Comparison of ENCODE assay signal across 1 cellular context in the genomic region with DNA sequence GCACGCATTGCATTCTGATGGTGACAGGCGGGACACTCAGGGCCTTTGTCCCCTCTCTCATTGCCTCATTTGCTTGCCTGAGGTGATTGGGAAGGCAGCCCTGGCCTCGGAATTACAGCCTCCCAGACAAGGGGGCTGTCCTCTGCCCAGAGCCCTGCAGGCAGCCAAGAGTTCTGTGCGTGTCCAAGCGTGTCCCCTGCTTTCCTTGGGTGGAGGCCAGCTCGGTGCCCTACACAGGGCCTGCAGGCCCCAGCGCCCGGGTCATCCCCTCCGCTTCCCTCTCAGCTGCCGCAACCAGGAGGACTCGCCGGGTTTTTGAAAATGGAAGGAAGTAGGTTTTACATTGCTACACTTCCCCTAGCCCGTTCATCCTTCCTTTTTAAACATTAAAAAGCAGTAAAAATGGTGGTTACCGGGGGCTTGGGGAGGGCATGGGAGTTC.
TF ChIP-seq lines count a peak whose summit lies in the region.

No MANE protein-coding gene starts in this region.

TF ChIP-seq in HepG2, 621 proteins besides CTCF, POLR2A, EP300 and RAD21:
- TF ChIP-seq NCOR1 (IDR thresholded peaks at IDR 0.05; ENCODE audit: borderline replicate concordance, low read length) (no peak), TEAD2 (CRISPR knock-in tag; IDR thresholded peaks at IDR 0.05) (no peak), PHF5A (CRISPR knock-in tag; IDR thresholded peaks at IDR 0.05; ENCODE audit: low read depth, unreplicated experiment) (no peak), RARG (CRISPR knock-in tag; IDR thresholded peaks at IDR 0.05; ENCODE audit: low read depth) (no peak), MAF1 (CRISPR knock-in tag; IDR thresholded peaks at IDR 0.05; ENCODE audit: borderline replicate concordance) (no peak), RORA (CRISPR knock-in tag; IDR thresholded peaks at IDR 0.05) (no peak), REPIN1 (CRISPR knock-in tag; IDR thresholded peaks at IDR 0.05; ENCODE audit: borderline replicate concordance, low read depth) (no peak), SNAPC2 (CRISPR knock-in tag; IDR thresholded peaks at IDR 0.05) (no peak), ZNF816 (CRISPR knock-in tag; IDR thresholded peaks at IDR 0.05; ENCODE audit: borderline replicate concordance) (no peak), ZNF143 (CRISPR knock-in tag; IDR thresholded peaks at IDR 0.05) (no peak)
- TF ChIP-seq, protein P1, sequence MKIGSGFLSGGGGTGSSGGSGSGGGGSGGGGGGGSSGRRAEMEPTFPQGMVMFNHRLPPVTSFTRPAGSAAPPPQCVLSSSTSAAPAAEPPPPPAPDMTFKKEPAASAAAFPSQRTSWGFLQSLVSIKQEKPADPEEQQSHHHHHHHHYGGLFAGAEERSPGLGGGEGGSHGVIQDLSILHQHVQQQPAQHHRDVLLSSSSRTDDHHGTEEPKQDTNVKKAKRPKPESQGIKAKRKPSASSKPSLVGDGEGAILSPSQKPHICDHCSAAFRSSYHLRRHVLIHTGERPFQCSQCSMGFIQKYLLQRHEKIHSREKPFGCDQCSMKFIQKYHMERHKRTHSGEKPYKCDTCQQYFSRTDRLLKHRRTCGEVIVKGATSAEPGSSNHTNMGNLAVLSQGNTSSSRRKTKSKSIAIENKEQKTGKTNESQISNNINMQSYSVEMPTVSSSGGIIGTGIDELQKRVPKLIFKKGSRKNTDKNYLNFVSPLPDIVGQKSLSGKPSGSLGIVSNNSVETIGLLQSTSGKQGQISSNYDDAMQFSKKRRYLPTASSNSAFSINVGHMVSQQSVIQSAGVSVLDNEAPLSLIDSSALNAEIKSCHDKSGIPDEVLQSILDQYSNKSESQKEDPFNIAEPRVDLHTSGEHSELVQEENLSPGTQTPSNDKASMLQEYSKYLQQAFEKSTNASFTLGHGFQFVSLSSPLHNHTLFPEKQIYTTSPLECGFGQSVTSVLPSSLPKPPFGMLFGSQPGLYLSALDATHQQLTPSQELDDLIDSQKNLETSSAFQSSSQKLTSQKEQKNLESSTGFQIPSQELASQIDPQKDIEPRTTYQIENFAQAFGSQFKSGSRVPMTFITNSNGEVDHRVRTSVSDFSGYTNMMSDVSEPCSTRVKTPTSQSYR (CRISPR knock-in tag; IDR thresholded peaks at IDR 0.05; ENCODE audit: borderline replicate concordance): no peak
- TF ChIP-seq, protein P2, sequence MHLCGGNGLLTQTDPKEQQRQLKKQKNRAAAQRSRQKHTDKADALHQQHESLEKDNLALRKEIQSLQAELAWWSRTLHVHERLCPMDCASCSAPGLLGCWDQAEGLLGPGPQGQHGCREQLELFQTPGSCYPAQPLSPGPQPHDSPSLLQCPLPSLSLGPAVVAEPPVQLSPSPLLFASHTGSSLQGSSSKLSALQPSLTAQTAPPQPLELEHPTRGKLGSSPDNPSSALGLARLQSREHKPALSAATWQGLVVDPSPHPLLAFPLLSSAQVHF (CRISPR knock-in tag; IDR thresholded peaks at IDR 0.05): no peak
- TF ChIP-seq, protein P3, sequence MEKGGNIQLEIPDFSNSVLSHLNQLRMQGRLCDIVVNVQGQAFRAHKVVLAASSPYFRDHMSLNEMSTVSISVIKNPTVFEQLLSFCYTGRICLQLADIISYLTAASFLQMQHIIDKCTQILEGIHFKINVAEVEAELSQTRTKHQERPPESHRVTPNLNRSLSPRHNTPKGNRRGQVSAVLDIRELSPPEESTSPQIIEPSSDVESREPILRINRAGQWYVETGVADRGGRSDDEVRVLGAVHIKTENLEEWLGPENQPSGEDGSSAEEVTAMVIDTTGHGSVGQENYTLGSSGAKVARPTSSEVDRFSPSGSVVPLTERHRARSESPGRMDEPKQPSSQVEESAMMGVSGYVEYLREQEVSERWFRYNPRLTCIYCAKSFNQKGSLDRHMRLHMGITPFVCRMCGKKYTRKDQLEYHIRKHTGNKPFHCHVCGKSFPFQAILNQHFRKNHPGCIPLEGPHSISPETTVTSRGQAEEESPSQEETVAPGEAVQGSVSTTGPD (CRISPR knock-in tag; IDR thresholded peaks at IDR 0.05): no peak
- TF ChIP-seq, protein P4, sequence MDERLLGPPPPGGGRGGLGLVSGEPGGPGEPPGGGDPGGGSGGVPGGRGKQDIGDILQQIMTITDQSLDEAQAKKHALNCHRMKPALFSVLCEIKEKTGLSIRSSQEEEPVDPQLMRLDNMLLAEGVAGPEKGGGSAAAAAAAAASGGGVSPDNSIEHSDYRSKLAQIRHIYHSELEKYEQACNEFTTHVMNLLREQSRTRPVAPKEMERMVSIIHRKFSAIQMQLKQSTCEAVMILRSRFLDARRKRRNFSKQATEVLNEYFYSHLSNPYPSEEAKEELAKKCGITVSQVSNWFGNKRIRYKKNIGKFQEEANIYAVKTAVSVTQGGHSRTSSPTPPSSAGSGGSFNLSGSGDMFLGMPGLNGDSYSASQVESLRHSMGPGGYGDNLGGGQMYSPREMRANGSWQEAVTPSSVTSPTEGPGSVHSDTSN (CRISPR knock-in tag; IDR thresholded peaks at IDR 0.05): no peak
- TF ChIP-seq, protein P5, sequence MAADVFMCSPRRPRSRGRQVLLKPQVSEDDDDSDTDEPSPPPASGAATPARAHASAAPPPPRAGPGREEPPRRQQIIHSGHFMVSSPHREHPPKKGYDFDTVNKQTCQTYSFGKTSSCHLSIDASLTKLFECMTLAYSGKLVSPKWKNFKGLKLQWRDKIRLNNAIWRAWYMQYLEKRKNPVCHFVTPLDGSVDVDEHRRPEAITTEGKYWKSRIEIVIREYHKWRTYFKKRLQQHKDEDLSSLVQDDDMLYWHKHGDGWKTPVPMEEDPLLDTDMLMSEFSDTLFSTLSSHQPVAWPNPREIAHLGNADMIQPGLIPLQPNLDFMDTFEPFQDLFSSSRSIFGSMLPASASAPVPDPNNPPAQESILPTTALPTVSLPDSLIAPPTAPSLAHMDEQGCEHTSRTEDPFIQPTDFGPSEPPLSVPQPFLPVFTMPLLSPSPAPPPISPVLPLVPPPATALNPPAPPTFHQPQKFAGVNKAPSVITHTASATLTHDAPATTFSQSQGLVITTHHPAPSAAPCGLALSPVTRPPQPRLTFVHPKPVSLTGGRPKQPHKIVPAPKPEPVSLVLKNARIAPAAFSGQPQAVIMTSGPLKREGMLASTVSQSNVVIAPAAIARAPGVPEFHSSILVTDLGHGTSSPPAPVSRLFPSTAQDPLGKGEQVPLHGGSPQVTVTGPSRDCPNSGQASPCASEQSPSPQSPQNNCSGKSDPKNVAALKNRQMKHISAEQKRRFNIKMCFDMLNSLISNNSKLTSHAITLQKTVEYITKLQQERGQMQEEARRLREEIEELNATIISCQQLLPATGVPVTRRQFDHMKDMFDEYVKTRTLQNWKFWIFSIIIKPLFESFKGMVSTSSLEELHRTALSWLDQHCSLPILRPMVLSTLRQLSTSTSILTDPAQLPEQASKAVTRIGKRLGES (CRISPR knock-in tag; IDR thresholded peaks at IDR 0.05; ENCODE audit: borderline replicate concordance): no peak
- TF ChIP-seq, protein P6, sequence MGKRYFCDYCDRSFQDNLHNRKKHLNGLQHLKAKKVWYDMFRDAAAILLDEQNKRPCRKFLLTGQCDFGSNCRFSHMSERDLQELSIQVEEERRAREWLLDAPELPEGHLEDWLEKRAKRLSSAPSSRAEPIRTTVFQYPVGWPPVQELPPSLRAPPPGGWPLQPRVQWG (CRISPR knock-in tag; IDR thresholded peaks at IDR 0.05; ENCODE audit: borderline replicate concordance, low read depth): no peak
- TF ChIP-seq, protein P7, sequence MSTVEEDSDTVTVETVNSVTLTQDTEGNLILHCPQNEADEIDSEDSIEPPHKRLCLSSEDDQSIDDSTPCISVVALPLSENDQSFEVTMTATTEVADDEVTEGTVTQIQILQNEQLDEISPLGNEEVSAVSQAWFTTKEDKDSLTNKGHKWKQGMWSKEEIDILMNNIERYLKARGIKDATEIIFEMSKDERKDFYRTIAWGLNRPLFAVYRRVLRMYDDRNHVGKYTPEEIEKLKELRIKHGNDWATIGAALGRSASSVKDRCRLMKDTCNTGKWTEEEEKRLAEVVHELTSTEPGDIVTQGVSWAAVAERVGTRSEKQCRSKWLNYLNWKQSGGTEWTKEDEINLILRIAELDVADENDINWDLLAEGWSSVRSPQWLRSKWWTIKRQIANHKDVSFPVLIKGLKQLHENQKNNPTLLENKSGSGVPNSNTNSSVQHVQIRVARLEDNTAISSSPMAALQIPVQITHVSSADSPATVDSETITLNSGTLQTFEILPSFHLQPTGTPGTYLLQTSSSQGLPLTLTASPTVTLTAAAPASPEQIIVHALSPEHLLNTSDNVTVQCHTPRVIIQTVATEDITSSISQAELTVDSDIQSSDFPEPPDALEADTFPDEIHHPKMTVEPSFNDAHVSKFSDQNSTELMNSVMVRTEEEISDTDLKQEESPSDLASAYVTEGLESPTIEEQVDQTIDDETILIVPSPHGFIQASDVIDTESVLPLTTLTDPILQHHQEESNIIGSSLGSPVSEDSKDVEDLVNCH (CRISPR knock-in tag; IDR thresholded peaks at IDR 0.05): no peak
